7 cellular contexts compared by ENCODE assay signal in genomic region chr6:168281314-168281713, GRCh38. TPM values are rescaled to one million over a fixed set of nuclear protein-coding genes. Genes with fewer than 3 reads are reported as not detected.
"Had no signal": no experiment of that assay in that cellular context is flagged by ENCODE, and none has a peak within 500 bp of the region (broad histone marks: within the 10 kb centered on the region; RNA-seq: fewer than 3 reads in every experiment).

No MANE protein-coding gene starts in this region.

RNA-seq across cellular contexts. Expression of gene DACT2, which starts 38.3 kb away (rescaled TPM):
- total RNA-seq: GM23248, H4, HepG2, HFFc6, HT1080, K562 had no signal
- polyA plus RNA-seq: GM23248, IgD-negative memory B cell, K562 had no signal
